In the genomic region with DNA sequence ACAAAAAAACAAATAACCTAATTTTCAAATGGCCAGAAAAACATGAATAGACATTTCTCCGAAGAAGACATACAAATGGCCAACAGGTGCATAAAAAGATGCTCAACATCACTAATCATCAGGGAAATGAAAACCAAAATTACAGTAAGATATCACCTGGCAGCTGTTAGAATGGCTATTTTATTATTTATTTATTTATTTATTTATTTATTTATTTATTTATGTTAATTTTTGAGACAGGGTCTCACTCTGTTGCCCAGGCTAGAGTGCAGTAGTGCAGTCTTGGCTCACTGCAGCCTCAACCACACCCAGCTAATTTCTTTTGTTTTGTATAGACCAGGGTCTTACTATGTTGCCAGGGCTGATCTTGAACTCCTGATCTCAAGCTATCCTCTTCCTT, we compare ENCODE assay signal across 8 cellular contexts.
"Had no signal": no experiment of that assay in that cellular context is flagged by ENCODE, and none has a peak within 500 bp of the region (broad histone marks: within the 10 kb centered on the region; RNA-seq: fewer than 3 reads in every experiment).

No MANE protein-coding gene starts in this region.

- H3K4me3 ChIP-seq: GM12878 had no signal

- FAIRE-seq: G401.6, GM12878, GM12891, GM12892, GM18507, GM19239 had no signal

- ATAC-seq: GM12878 had no signal

- DNase-seq: GDM1, GF-D8 had no signal
